ENCODE assay signal across 8 cellular contexts in genomic region chr5:62720036-62720441, GRCh38.
DNase-seq lines count a peak whose midpoint lies in the region; ATAC-seq and TF ChIP-seq lines count a peak whose summit lies in the region.

No MANE protein-coding gene starts in this region.

- H3K27ac ChIP-seq in 22Rv1 (no peak overlapping the region), VCaP (no peak overlapping the region)

- ATAC-seq in GM21619 (IDR thresholded peaks at IDR 0.05; ENCODE audit: unreplicated experiment): peak; percentile 94
- peak; percentile 49 for ATAC-seq in left lobe of liver

- DNase-seq in EL (peak; percentile 5), HK-2 (ENCODE audit: unreplicated experiment) (peak; percentile 61), left lobe of liver (ENCODE audit: low spot score) (no peak), occipital lobe (lab: John Stamatoyannopoulos, UW) (no peak), NCI-H1930 (lab: John Stamatoyannopoulos, UW) (no peak)

- TF ChIP-seq CTCF in 22Rv1 (IDR thresholded peaks at IDR 0.05) (peak; percentile 28; the same call in 1 of the 2 replicates), VCaP (conservative IDR thresholded peaks at IDR 0.05) (peak; percentile 68)

Comparison
In these comparisons a context has a peak if more than half of its experiments do, and no peak if none do; other contexts are left out.
1. DNase-seq: peak in EL (single experiment) and HK-2 (single experiment); none in left lobe of liver (single experiment), occipital lobe (single experiment) and NCI-H1930 (0 of 2).